Comparison of ENCODE assay signal across 16 cellular contexts in the genomic region with DNA sequence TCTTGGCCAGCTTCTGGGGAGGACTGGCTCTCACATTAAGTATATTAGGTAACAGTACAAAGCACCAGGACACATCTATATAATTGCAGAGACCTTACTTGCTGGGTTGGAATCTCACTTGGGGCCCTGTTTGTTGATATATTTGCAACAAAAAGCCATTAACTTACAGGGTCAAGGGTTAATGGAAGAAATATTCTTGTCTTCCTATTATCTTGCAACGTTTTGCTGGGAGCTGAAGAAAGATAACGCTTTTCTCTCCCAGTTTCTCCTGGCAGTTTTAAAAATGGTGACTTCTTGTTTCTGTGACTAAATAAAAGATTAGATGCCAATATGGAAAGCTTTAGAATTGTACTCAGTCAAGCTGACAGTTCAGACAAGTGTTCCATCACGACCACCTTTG.
DNase-seq lines count a peak whose midpoint lies in the region; ATAC-seq and TF ChIP-seq lines count a peak whose summit lies in the region.
"Had no signal": no experiment of that assay in that cellular context is flagged by ENCODE, and none has a peak within 500 bp of the region (broad histone marks: within the 10 kb centered on the region; RNA-seq: fewer than 3 reads in every experiment).

No MANE protein-coding gene starts in this region.

- H3K9me3 ChIP-seq in smooth muscle cell (replicated peaks; ENCODE audit: low read depth) (no peaks in the 10 kb centered on the region), SJCRH30 (replicated peaks) (no peaks in the 10 kb centered on the region)
- H3K9me3 ChIP-seq: BLaER1 treated with 17β-estradiol and CSF1 and Interleukin-3, amounts not matched to agents 10 nM and 100 nM; Caco-2 had no signal

- H3K4me1 ChIP-seq in smooth muscle cell (ENCODE audit: low read depth) (no peaks in the 10 kb centered on the region), SJCRH30 (no peaks in the 10 kb centered on the region)
- H3K4me1 ChIP-seq: BLaER1 treated with 17β-estradiol and CSF1 and Interleukin-3, amounts not matched to agents 10 nM and 100 nM; Caco-2 had no signal

- H3K4me3 ChIP-seq in smooth muscle cell = no peak overlapping the region
- H3K4me3 ChIP-seq in SJCRH30 = no peak overlapping the region
- H3K4me3 ChIP-seq: BLaER1 treated with 17β-estradiol and CSF1 and Interleukin-3, amounts not matched to agents 10 nM and 100 nM had no signal

- H3K27ac ChIP-seq in smooth muscle cell (ENCODE audit: low read depth) = no peak overlapping the region
- no peak overlapping the region for H3K27ac ChIP-seq in SJCRH30
- H3K27ac ChIP-seq: BLaER1 treated with 17β-estradiol and CSF1 and Interleukin-3, amounts not matched to agents 10 nM and 100 nM; C4-2B had no signal

- peak overlapping the region; percentile 24 for H3K27ac Mint-ChIP-seq in glutamatergic neuron (ENCODE audit: unreplicated experiment)
- H3K27ac Mint-ChIP-seq in T-helper 2 cell treated with Interferon-gamma antibody and Interleukin-4, amounts not matched to agents 5 μg/mL and 100 μg/mL, for 36 hours = no peak overlapping the region
- H3K27ac Mint-ChIP-seq: CD4-positive, alpha-beta T cell; CD8-positive, alpha-beta T cell had no signal

- TF ChIP-seq CTCF in glutamatergic neuron (IDR thresholded peaks at IDR 0.05; ENCODE audit: partially characterized antibody, unreplicated experiment) (no peak), smooth muscle cell (IDR thresholded peaks at IDR 0.05; ENCODE audit: borderline replicate concordance, insufficient read depth, poor library complexity, severe bottlenecking) (no peak)

- H3K4me2 ChIP-seq in smooth muscle cell = no peak overlapping the region
- H3K4me2 ChIP-seq: BLaER1 treated with 17β-estradiol and CSF1 and Interleukin-3, amounts not matched to agents 10 nM and 100 nM had no signal

- no peak for ATAC-seq in HG02642 (IDR thresholded peaks at IDR 0.05; ENCODE audit: poor library complexity, unreplicated experiment)
- ATAC-seq: CD8-positive, alpha-beta T cell had no signal

- no peaks in the 10 kb centered on the region for H3K36me3 Mint-ChIP-seq in glutamatergic neuron (ENCODE audit: unreplicated experiment)
- no peaks in the 10 kb centered on the region for H3K36me3 Mint-ChIP-seq in T-helper 2 cell treated with Interferon-gamma antibody and Interleukin-4, amounts not matched to agents 5 μg/mL and 100 μg/mL, for 36 hours (ENCODE audit: low read depth)
- H3K36me3 Mint-ChIP-seq: CD8-positive, alpha-beta T cell had no signal

- H3K9ac ChIP-seq in smooth muscle cell (ENCODE audit: low read depth) = no peak overlapping the region
- H3K9ac ChIP-seq: BLaER1 treated with 17β-estradiol and CSF1 and Interleukin-3, amounts not matched to agents 10 nM and 100 nM had no signal

- H3K79me2 ChIP-seq in smooth muscle cell (ENCODE audit: low read depth) = no peaks in the 10 kb centered on the region

- H3K27me3 ChIP-seq in smooth muscle cell (ENCODE audit: low read depth) (no peaks in the 10 kb centered on the region), SJCRH30 (no peaks in the 10 kb centered on the region)
- H3K27me3 ChIP-seq: BLaER1 treated with 17β-estradiol and CSF1 and Interleukin-3, amounts not matched to agents 10 nM and 100 nM had no signal

- no peaks in the 10 kb centered on the region for H3F3A ChIP-seq in smooth muscle cell (ENCODE audit: low read depth)

- H3K9me3 Mint-ChIP-seq in glutamatergic neuron (ENCODE audit: unreplicated experiment) = peaks cover 2% of the 10 kb centered on the region
- H3K9me3 Mint-ChIP-seq in T-helper 2 cell treated with Interferon-gamma antibody and Interleukin-4, amounts not matched to agents 5 μg/mL and 100 μg/mL, for 36 hours = peaks cover 37% of the 10 kb centered on the region

- DNase-seq in NCI-H69 (lab: John Stamatoyannopoulos, UW) (peak; percentile 74), glutamatergic neuron (no peak), smooth muscle cell (lab: John Stamatoyannopoulos, UW; ENCODE audit: unreplicated experiment) (no peak), SJCRH30 (no peak)
- DNase-seq in T-helper 2 cell treated with Interferon-gamma antibody and Interleukin-4, amounts not matched to agents 5 μg/mL and 100 μg/mL, for 36 hours (ENCODE audit: low spot score) = no peak
- DNase-seq: 8988T; ACHN; Caco-2; Calu3; CD4-positive, alpha-beta T cell; CD8-positive, alpha-beta T cell; DMS79 treated with DMSO at 0.1 percent for 48 hours; GF-D8 had no signal

- H4K20me1 ChIP-seq in smooth muscle cell (ENCODE audit: low read depth) = no peaks in the 10 kb centered on the region
- H4K20me1 ChIP-seq: BLaER1 treated with 17β-estradiol and CSF1 and Interleukin-3, amounts not matched to agents 10 nM and 100 nM had no signal

- WGBS in smooth muscle cell (ENCODE audit: low lambda C conversion rate) = 63% methylated on average over 3 of the region's 3 CpGs

- peak overlapping the region; percentile 20 for H3K4me3 Mint-ChIP-seq in glutamatergic neuron (ENCODE audit: unreplicated experiment)
- no peak overlapping the region for H3K4me3 Mint-ChIP-seq in T-helper 2 cell treated with Interferon-gamma antibody and Interleukin-4, amounts not matched to agents 5 μg/mL and 100 μg/mL, for 36 hours
- H3K4me3 Mint-ChIP-seq: CD4-positive, alpha-beta T cell; CD8-positive, alpha-beta T cell had no signal

- H3K27me3 Mint-ChIP-seq in glutamatergic neuron (ENCODE audit: unreplicated experiment) = peaks cover 1% of the 10 kb centered on the region
- no peaks in the 10 kb centered on the region for H3K27me3 Mint-ChIP-seq in T-helper 2 cell treated with Interferon-gamma antibody and Interleukin-4, amounts not matched to agents 5 μg/mL and 100 μg/mL, for 36 hours (ENCODE audit: low read depth)
- H3K27me3 Mint-ChIP-seq: CD4-positive, alpha-beta T cell had no signal

- H2AFZ ChIP-seq in smooth muscle cell (ENCODE audit: low read depth) = peak overlapping the region; percentile 50

- peaks cover 28% of the 10 kb centered on the region for H3K4me1 Mint-ChIP-seq in glutamatergic neuron (ENCODE audit: low read depth, unreplicated experiment)
- H3K4me1 Mint-ChIP-seq in T-helper 2 cell treated with Interferon-gamma antibody and Interleukin-4, amounts not matched to agents 5 μg/mL and 100 μg/mL, for 36 hours (ENCODE audit: low read depth) = no peaks in the 10 kb centered on the region

- H3K36me3 ChIP-seq in smooth muscle cell (ENCODE audit: low read depth) = no peaks in the 10 kb centered on the region
- no peaks in the 10 kb centered on the region for H3K36me3 ChIP-seq in SJCRH30
- H3K36me3 ChIP-seq: BLaER1 treated with 17β-estradiol and CSF1 and Interleukin-3, amounts not matched to agents 10 nM and 100 nM had no signal
